In the genomic region with DNA sequence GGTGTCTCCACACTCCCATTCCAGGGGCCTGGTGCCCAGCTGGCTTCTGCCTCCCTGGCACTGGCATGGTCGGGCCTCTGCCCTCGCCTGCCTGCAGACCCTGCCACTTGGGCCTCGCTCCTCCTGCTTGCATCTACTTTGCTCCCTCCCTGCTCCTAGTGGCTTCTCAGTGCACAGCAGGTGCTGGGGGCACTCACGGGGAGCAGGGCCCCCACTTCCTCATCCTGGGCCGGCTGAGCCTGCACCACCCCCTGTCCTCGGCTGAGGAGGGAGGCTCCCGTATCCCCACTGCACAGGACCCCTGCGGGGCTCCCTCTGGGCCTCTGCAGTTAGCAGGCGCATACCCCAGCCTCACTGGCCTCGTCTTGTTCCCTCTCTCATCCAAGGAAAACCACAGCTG, we compare ENCODE assay signal across 19 cellular contexts. TPM values are rescaled to one million over a fixed set of nuclear protein-coding genes. Genes with fewer than 3 reads are reported as not detected.
"Had no signal": no experiment of that assay in that cellular context is flagged by ENCODE, and none has a peak within 500 bp of the region (broad histone marks: within the 10 kb centered on the region; RNA-seq: fewer than 3 reads in every experiment).

No MANE protein-coding gene starts in this region.

- H3K27ac ChIP-seq: foreskin keratinocyte, psoas muscle, right lobe of liver, stomach, testis, upper lobe of right lung had no signal

- FAIRE-seq: TTC549 had no signal

- H3K36me3 ChIP-seq: right lobe of liver had no signal

- H3K27me3 ChIP-seq: right lobe of liver, stomach, testis, upper lobe of right lung had no signal

- H3K9me3 ChIP-seq: psoas muscle, right lobe of liver, stomach, testis, upper lobe of right lung had no signal

- H3K4me3 ChIP-seq: psoas muscle, right lobe of liver, smooth muscle cell, stomach, testis, upper lobe of right lung had no signal

- H3K4me2 ChIP-seq: smooth muscle cell had no signal

- DNase-seq: activated B cell treated with CpG ODN at 0.5 μM for 24 hours; activated CD4-positive, alpha-beta T cell treated with anti-CD3 and anti-CD28 coated beads, Interleukin-2, amount 10 ng/mL, durations not matched to agents 7 days and 5 days; anterior cingulate cortex; cerebellar nuclear complex; effector memory CD4-positive, alpha-beta T cell; foreskin keratinocyte; kidney glomerular epithelial cell; mesendoderm; psoas muscle; right lobe of liver; stimulated activated CD4-positive, alpha-beta T cell treated with anti-CD3 and anti-CD28 coated beads, Interleukin-4, amount 100 ng/mL, for 4 hours; stimulated activated CD8-positive, alpha-beta memory T cell treated with anti-CD3 and anti-CD28 coated beads, Interleukin-4, amount 100 ng/mL, for 48 hours; stomach; T-helper 2 cell; testis; upper lobe of right lung had no signal

- H3K4me1 ChIP-seq: foreskin keratinocyte, right lobe of liver, stomach, testis had no signal

RNA-seq across cellular contexts. Expression of a gene that starts 35.2 kb away (rescaled TPM):
- polyA plus RNA-seq: foreskin keratinocyte, liver, psoas muscle, smooth muscle cell had no signal
